In the genomic region with DNA sequence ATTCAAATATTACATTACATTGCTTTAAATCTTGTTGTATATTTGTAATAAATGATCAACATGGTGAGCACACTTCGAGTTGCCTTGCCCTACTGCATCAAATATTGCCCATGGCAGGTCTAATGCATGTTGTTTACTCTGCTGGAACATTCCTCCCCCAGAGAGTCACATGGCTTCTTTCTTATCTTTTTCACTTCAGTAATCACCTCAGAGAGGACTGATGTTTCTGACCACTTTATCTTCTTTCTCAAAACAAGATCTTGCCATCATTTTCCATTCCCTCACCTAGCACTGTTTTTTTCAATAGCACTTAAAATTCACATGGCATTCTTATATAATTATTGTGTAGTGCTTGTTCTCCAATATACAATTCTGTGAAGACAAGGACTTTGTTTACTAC, we compare ENCODE assay signal across 22 cellular contexts.
DNase-seq lines count a peak whose midpoint lies in the region; ATAC-seq and TF ChIP-seq lines count a peak whose summit lies in the region.
"Had no signal": no experiment of that assay in that cellular context is flagged by ENCODE, and none has a peak within 500 bp of the region (broad histone marks: within the 10 kb centered on the region; RNA-seq: fewer than 3 reads in every experiment).

No MANE protein-coding gene starts in this region.

- no peak overlapping the region for H3K4me3 Mint-ChIP-seq in T-helper 2 cell treated with Interferon-gamma antibody and Interleukin-4, amounts not matched to agents 5 μg/mL and 100 μg/mL, for 36 hours
- H3K4me3 Mint-ChIP-seq: B cell had no signal

- ATAC-seq in GM18867 (IDR thresholded peaks at IDR 0.05; ENCODE audit: unreplicated experiment) (peak; percentile 42), HG02884 (IDR thresholded peaks at IDR 0.05; ENCODE audit: unreplicated experiment) (no peak)
- ATAC-seq: K562 had no signal

- TF ChIP-seq CTCF in BE2C (IDR thresholded peaks at IDR 0.05; ENCODE audit: low read depth, low read length), result no peak

- H3K36me3 Mint-ChIP-seq in T-helper 2 cell treated with Interferon-gamma antibody and Interleukin-4, amounts not matched to agents 5 μg/mL and 100 μg/mL, for 36 hours (ENCODE audit: low read depth), result no peaks in the 10 kb centered on the region

- DNase-seq in BE2C (peak; percentile 10), OCI-M1 (lab: John Stamatoyannopoulos, UW) (peak; percentile 57), left kidney (ENCODE audit: low read depth, low spot score) (peak; percentile 42), NCI-H146 (lab: John Stamatoyannopoulos, UW) (no peak)
- DNase-seq in effector CD8-positive, alpha-beta T cell (lab: John Stamatoyannopoulos, UW), result no peak
- no peak for DNase-seq in T-helper 2 cell treated with Interferon-gamma antibody and Interleukin-4, amounts not matched to agents 5 μg/mL and 100 μg/mL, for 36 hours (ENCODE audit: low spot score)
- DNase-seq: HCEC 1CT, Kasumi-1, MV-4-11, NCI-H1105, NCI-H1436 treated with DMSO at 0.1 percent for 48 hours, NCI-H2029, NCI-H2227 treated with DMSO at 0.1 percent for 48 hours, NCI-H510A, NCI-H69, Peyer's patch, SHP77 treated with DMSO at 0.1 percent for 48 hours had no signal

- peaks cover 20% of the 10 kb centered on the region for H3K4me1 ChIP-seq in BE2C
- H3K4me1 ChIP-seq: Peyer's patch had no signal

- no peaks in the 10 kb centered on the region for H3K27me3 ChIP-seq in BE2C
- H3K27me3 ChIP-seq: Peyer's patch had no signal

- H3K36me3 ChIP-seq in BE2C, result no peaks in the 10 kb centered on the region
- H3K36me3 ChIP-seq: Peyer's patch had no signal

- H3K4me1 Mint-ChIP-seq in T-helper 2 cell treated with Interferon-gamma antibody and Interleukin-4, amounts not matched to agents 5 μg/mL and 100 μg/mL, for 36 hours (ENCODE audit: low read depth), result peaks cover 8% of the 10 kb centered on the region

- no peaks in the 10 kb centered on the region for H3K9me3 Mint-ChIP-seq in T-helper 2 cell treated with Interferon-gamma antibody and Interleukin-4, amounts not matched to agents 5 μg/mL and 100 μg/mL, for 36 hours

- H3K4me3 ChIP-seq in BE2C (ENCODE audit: low read depth, low read length), result no peak overlapping the region
- H3K4me3 ChIP-seq: K562, Peyer's patch, SK-N-MC had no signal

- H3K9me3 ChIP-seq in BE2C, result no peaks in the 10 kb centered on the region
- H3K9me3 ChIP-seq: Peyer's patch had no signal

- H3K27ac Mint-ChIP-seq in T-helper 2 cell treated with Interferon-gamma antibody and Interleukin-4, amounts not matched to agents 5 μg/mL and 100 μg/mL, for 36 hours, result no peak overlapping the region
- H3K27ac Mint-ChIP-seq: B cell had no signal

- H3K27me3 Mint-ChIP-seq in T-helper 2 cell treated with Interferon-gamma antibody and Interleukin-4, amounts not matched to agents 5 μg/mL and 100 μg/mL, for 36 hours (ENCODE audit: low read depth), result peaks cover 7% of the 10 kb centered on the region
- H3K27me3 Mint-ChIP-seq: B cell had no signal

Comparison
In these comparisons a context has a peak if more than half of its experiments do, and no peak if none do; other contexts are left out.
1. DNase-seq: peak in BE2C (single experiment), OCI-M1 (single experiment) and left kidney (single experiment); none in NCI-H146 (single experiment), effector CD8-positive, alpha-beta T cell (single experiment) and T-helper 2 cell treated with Interferon-gamma antibody and Interleukin-4, amounts not matched to agents 5 μg/mL and 100 μg/mL, for 36 hours (single experiment).